Comparison of ENCODE assay signal across 20 cellular contexts in the genomic region with DNA sequence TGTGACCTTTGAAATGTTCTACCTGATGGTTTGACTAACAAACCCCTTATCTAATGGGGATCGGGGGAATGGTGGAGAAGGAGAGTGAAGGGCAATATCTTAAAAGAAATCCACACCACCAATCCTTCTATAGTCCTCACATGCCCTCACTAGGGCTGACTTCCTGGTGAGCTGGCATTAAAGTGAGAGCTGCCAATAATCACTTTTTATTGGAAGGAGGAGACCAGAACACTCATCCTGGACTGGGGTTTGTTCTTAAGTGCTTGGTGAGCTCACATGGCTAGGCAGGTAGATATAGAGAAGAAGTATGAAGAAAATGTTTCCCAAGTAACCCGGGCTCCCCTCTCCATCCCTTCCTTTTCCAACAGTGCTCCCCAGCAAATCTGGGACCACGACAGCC. TPM values are rescaled to one million over a fixed set of nuclear protein-coding genes. Genes with fewer than 3 reads are reported as not detected.
DNase-seq lines count a peak whose midpoint lies in the region; ATAC-seq lines count a peak whose summit lies in the region.
"Had no signal": no experiment of that assay in that cellular context is flagged by ENCODE, and none has a peak within 500 bp of the region (broad histone marks: within the 10 kb centered on the region; RNA-seq: fewer than 3 reads in every experiment).

No MANE protein-coding gene starts in this region.

- peak; percentile 3 for DNase-seq in MG63
- DNase-seq in left colon, result no peak
- DNase-seq in activated CD4-positive, alpha-beta T cell treated with anti-CD3 and anti-CD28 coated beads, Interleukin-2, amount 50 U/mL, for 1 hour, result no peak
- DNase-seq in germinal center (ENCODE audit: low spot score), result no peak
- DNase-seq: CD4-positive, alpha-beta T cell; CD8-positive, alpha-beta memory T cell; DMS 273 treated with DMSO at 0.1 percent for 48 hours; DMS79 treated with DMSO at 0.1 percent for 48 hours; GF-D8; GM23248; H7; HCEC 1CT had no signal

- peak overlapping the region; percentile 1 for H3K9ac ChIP-seq in endocrine pancreas (ENCODE audit: control insufficient read depth, insufficient read depth, low read length)
- H3K9ac ChIP-seq: BLaER1, GM23248 had no signal

- no peaks in the 10 kb centered on the region for H3K9me3 ChIP-seq in MG63
- no peaks in the 10 kb centered on the region for H3K9me3 ChIP-seq in endocrine pancreas (ENCODE audit: control insufficient read depth, low read length)

- ATAC-seq in left colon, result peak; percentile 87
- ATAC-seq in GM18517 (IDR thresholded peaks at IDR 0.05; ENCODE audit: unreplicated experiment), result no peak
- no peak for ATAC-seq in GM18868 (IDR thresholded peaks at IDR 0.05; ENCODE audit: unreplicated experiment)

- H3K36me3 ChIP-seq in MG63, result no peaks in the 10 kb centered on the region
- H3K36me3 ChIP-seq in endocrine pancreas (ENCODE audit: control insufficient read depth, insufficient read depth, low read length), result no peaks in the 10 kb centered on the region
- H3K36me3 ChIP-seq: BLaER1 had no signal

- H3K4me3 ChIP-seq in MG63 (no peak overlapping the region), endocrine pancreas (ENCODE audit: control insufficient read depth, insufficient read depth, low read length) (no peak overlapping the region)
- H3K4me3 ChIP-seq: BLaER1, GM23248 had no signal

- intact Hi-C loops in left colon (cut with DNase I, micrococcal nuclease), result no loop called here

- H3K4me1 ChIP-seq in endocrine pancreas (ENCODE audit: control insufficient read depth, insufficient read depth, low read length), result peaks cover 14% of the 10 kb centered on the region
- H3K4me1 ChIP-seq: BLaER1 had no signal

- no peaks in the 10 kb centered on the region for H3K27me3 ChIP-seq in MG63
- no peaks in the 10 kb centered on the region for H3K27me3 ChIP-seq in endocrine pancreas (ENCODE audit: control insufficient read depth, insufficient read depth, low read length)
- H3K27me3 ChIP-seq: BLaER1 had no signal

RNA-seq across cellular contexts. Expression of a gene that starts 49.8 kb away (rescaled TPM):
- not detected in 2 replicates for total RNA-seq in MG63 (2014; rRNA removed; shearing (Covaris generic); ENCODE audit: low replicate concordance)
- total RNA-seq in left colon, result 10 to 100 TPM in 1 of 2 donors, 1 to 10 TPM in 1; 7.8 to 11.4 TPM
- total RNA-seq: B cell; CD4-positive, alpha-beta T cell; CD8-positive, alpha-beta memory T cell; Daoy; G401; GM23248; H1; H7 had no signal

RNA-seq across cellular contexts. Expression of a gene that starts 52.7 kb away (rescaled TPM):
- total RNA-seq in MG63 (2014; rRNA removed; shearing (Covaris generic); ENCODE audit: low replicate concordance), result not detected in 2 replicates
- 10 to 100 TPM; 24.8 to 63.3 TPM for total RNA-seq in left colon
- total RNA-seq: B cell; CD4-positive, alpha-beta T cell; CD8-positive, alpha-beta memory T cell; Daoy; G401; GM23248; H1; H7 had no signal

Comparison
In these comparisons a context has a peak if more than half of its experiments do, and no peak if none do; other contexts are left out.
1. RNA of a gene that starts 52.7 kb away (total RNA-seq): 24.8 to 63.3 TPM in left colon; not detected in MG63; every median in the first group is over 10 times any median in the second.